In genomic region chr7:38424750-38425463, GRCh38 we compare ENCODE assay signal across 2 cellular contexts.
TF ChIP-seq lines count a peak whose summit lies in the region.

No MANE protein-coding gene starts in this region.

TF ChIP-seq in SK-N-SH, 30 proteins besides CTCF, POLR2A, EP300 and RAD21 (continued from another document):
- TF ChIP-seq FOXJ3 (CRISPR knock-in tag; IDR thresholded peaks at IDR 0.05), result no peak
- TF ChIP-seq GABPA (IDR thresholded peaks at IDR 0.05; ENCODE audit: low read depth), result no peak
- no peak for TF ChIP-seq EZH2phosphoT487 (IDR thresholded peaks at IDR 0.05; ENCODE audit: borderline replicate concordance, low read depth)
- TF ChIP-seq SMC3 (IDR thresholded peaks at IDR 0.05; ENCODE audit: low read depth, low read length), result no peak
- TF ChIP-seq REST (IDR thresholded peaks at IDR 0.05; ENCODE audit: low read depth, low read length), result no peak
- TF ChIP-seq MEF2A (IDR thresholded peaks at IDR 0.05; ENCODE audit: borderline replicate concordance, low read depth), result no peak
- TF ChIP-seq, protein P1, sequence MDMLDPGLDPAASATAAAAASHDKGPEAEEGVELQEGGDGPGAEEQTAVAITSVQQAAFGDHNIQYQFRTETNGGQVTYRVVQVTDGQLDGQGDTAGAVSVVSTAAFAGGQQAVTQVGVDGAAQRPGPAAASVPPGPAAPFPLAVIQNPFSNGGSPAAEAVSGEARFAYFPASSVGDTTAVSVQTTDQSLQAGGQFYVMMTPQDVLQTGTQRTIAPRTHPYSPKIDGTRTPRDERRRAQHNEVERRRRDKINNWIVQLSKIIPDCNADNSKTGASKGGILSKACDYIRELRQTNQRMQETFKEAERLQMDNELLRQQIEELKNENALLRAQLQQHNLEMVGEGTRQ (IDR thresholded peaks at IDR 0.05; ENCODE audit: borderline replicate concordance, low read depth, low read length), result no peak
- no peak for TF ChIP-seq CHD2 (IDR thresholded peaks at IDR 0.05; ENCODE audit: low read length, partially characterized antibody)
- no peak for TF ChIP-seq NRF1 (IDR thresholded peaks at IDR 0.05; ENCODE audit: low read depth, low read length)
- no peak for TF ChIP-seq RCOR1 (IDR thresholded peaks at IDR 0.05; ENCODE audit: low read length)
TF ChIP-seq in SK-N-SH: peak in this region for 0.

TF ChIP-seq in SK-N-SH treated with all-trans-retinoic acid at 6 μM for 48 hours, 23 proteins besides CTCF, POLR2A, EP300 and RAD21:
- TF ChIP-seq, protein P2, sequence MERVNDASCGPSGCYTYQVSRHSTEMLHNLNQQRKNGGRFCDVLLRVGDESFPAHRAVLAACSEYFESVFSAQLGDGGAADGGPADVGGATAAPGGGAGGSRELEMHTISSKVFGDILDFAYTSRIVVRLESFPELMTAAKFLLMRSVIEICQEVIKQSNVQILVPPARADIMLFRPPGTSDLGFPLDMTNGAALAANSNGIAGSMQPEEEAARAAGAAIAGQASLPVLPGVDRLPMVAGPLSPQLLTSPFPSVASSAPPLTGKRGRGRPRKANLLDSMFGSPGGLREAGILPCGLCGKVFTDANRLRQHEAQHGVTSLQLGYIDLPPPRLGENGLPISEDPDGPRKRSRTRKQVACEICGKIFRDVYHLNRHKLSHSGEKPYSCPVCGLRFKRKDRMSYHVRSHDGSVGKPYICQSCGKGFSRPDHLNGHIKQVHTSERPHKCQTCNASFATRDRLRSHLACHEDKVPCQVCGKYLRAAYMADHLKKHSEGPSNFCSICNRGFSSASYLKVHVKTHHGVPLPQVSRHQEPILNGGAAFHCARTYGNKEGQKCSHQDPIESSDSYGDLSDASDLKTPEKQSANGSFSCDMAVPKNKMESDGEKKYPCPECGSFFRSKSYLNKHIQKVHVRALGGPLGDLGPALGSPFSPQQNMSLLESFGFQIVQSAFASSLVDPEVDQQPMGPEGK (CRISPR knock-in tag; IDR thresholded peaks at IDR 0.05; ENCODE audit: borderline replicate concordance), result no peak
- TF ChIP-seq, protein P3, sequence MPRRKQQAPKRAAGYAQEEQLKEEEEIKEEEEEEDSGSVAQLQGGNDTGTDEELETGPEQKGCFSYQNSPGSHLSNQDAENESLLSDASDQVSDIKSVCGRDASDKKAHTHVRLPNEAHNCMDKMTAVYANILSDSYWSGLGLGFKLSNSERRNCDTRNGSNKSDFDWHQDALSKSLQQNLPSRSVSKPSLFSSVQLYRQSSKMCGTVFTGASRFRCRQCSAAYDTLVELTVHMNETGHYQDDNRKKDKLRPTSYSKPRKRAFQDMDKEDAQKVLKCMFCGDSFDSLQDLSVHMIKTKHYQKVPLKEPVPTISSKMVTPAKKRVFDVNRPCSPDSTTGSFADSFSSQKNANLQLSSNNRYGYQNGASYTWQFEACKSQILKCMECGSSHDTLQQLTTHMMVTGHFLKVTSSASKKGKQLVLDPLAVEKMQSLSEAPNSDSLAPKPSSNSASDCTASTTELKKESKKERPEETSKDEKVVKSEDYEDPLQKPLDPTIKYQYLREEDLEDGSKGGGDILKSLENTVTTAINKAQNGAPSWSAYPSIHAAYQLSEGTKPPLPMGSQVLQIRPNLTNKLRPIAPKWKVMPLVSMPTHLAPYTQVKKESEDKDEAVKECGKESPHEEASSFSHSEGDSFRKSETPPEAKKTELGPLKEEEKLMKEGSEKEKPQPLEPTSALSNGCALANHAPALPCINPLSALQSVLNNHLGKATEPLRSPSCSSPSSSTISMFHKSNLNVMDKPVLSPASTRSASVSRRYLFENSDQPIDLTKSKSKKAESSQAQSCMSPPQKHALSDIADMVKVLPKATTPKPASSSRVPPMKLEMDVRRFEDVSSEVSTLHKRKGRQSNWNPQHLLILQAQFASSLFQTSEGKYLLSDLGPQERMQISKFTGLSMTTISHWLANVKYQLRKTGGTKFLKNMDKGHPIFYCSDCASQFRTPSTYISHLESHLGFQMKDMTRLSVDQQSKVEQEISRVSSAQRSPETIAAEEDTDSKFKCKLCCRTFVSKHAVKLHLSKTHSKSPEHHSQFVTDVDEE (CRISPR knock-in tag; IDR thresholded peaks at IDR 0.05), result no peak
- TF ChIP-seq ZNF8 (CRISPR knock-in tag; IDR thresholded peaks at IDR 0.05) (no peak), CSDC2 (CRISPR knock-in tag; IDR thresholded peaks at IDR 0.05) (no peak), SNAI2 (CRISPR knock-in tag; IDR thresholded peaks at IDR 0.05) (no peak), ESRRG (CRISPR knock-in tag; IDR thresholded peaks at IDR 0.05) (no peak), OSR1 (CRISPR knock-in tag; IDR thresholded peaks at IDR 0.05) (no peak), TOX (CRISPR knock-in tag; IDR thresholded peaks at IDR 0.05; ENCODE audit: borderline replicate concordance) (no peak), ZFP3 (CRISPR knock-in tag; IDR thresholded peaks at IDR 0.05) (no peak)
- TF ChIP-seq, protein P4, sequence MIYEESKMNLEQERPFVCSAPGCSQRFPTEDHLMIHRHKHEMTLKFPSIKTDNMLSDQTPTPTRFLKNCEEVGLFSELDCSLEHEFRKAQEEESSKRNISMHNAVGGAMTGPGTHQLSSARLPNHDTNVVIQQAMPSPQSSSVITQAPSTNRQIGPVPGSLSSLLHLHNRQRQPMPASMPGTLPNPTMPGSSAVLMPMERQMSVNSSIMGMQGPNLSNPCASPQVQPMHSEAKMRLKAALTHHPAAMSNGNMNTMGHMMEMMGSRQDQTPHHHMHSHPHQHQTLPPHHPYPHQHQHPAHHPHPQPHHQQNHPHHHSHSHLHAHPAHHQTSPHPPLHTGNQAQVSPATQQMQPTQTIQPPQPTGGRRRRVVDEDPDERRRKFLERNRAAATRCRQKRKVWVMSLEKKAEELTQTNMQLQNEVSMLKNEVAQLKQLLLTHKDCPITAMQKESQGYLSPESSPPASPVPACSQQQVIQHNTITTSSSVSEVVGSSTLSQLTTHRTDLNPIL (CRISPR knock-in tag; IDR thresholded peaks at IDR 0.05; ENCODE audit: low read depth), result no peak
- TF ChIP-seq, protein P5, sequence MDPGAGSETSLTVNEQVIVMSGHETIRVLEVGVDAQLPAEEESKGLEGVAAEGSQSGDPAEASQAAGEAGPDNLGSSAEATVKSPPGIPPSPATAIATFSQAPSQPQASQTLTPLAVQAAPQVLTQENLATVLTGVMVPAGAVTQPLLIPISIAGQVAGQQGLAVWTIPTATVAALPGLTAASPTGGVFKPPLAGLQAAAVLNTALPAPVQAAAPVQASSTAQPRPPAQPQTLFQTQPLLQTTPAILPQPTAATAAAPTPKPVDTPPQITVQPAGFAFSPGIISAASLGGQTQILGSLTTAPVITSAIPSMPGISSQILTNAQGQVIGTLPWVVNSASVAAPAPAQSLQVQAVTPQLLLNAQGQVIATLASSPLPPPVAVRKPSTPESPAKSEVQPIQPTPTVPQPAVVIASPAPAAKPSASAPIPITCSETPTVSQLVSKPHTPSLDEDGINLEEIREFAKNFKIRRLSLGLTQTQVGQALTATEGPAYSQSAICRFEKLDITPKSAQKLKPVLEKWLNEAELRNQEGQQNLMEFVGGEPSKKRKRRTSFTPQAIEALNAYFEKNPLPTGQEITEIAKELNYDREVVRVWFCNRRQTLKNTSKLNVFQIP (CRISPR knock-in tag; IDR thresholded peaks at IDR 0.05; ENCODE audit: borderline replicate concordance, low read depth), result no peak
TF ChIP-seq in SK-N-SH treated with all-trans-retinoic acid at 6 μM for 48 hours: peak in this region for 0.
